ENCODE assay signal across 8 cellular contexts in the genomic region with DNA sequence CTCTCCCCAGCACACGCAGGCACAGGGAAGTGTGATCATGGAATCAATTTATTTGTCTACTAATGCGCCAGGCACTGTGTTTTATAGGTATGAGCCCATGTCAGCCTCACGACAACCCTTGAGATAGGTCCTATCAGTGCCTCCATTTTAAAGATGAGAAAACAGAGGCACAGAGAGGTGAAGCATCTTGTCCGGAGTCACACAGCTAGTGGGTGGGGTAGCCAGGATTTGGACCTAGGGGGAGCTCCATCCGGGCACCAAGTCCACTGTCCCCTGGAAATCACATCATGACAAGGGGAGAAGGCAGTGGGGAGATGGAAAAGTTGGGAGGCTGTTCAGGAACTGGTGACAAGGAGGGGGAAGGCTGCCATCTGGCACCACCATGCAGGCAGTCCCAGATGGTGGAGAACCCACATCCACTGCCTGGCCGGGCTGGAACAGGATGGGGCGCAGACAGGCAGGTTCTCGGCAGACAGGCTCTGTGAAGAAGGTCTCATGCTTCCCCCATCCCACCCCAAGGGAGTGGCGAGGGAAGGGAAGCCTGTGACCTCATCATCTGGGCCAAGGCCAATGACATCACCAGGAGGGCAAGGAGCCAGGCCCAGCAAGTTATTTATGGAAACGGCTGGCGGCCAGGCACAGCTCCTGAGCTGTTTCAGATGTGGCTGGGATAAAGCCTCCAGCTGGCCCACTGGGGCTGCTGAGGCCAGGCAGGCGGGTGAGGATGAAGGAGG.
DNase-seq lines count a peak whose midpoint lies in the region; ATAC-seq, FAIRE-seq and TF ChIP-seq lines count a peak whose summit lies in the region.

No MANE protein-coding gene starts in this region.

- intact Hi-C loops in posterior vena cava (cut with DNase I) = no loop called here
- intact Hi-C loops in activated CD8-positive, alpha-beta T cell treated with anti-CD3 and anti-CD28 coated beads for 36 hours (cut with micrococcal nuclease) = no loop called here

- no peak overlapping the region for H3K27ac Mint-ChIP-seq in activated CD8-positive, alpha-beta T cell treated with anti-CD3 and anti-CD28 coated beads for 36 hours

- no peaks in the 10 kb centered on the region for H3K9me3 Mint-ChIP-seq in activated CD8-positive, alpha-beta T cell treated with anti-CD3 and anti-CD28 coated beads for 36 hours
- H3K9me3 Mint-ChIP-seq in activated T-cell treated with anti-CD3 and anti-CD28 coated beads, Interleukin-2, amount 50 U/mL, for 4 hours = no peaks in the 10 kb centered on the region

- FAIRE-seq in RCC 7860 (lab: Jason Lieb, UNC) = no peak
- FAIRE-seq in frontal cortex (lab: Jason Lieb, UNC) = peak; percentile 45

- H3K27me3 Mint-ChIP-seq in activated CD8-positive, alpha-beta T cell treated with anti-CD3 and anti-CD28 coated beads for 36 hours = no peaks in the 10 kb centered on the region
- peaks cover 2% of the 10 kb centered on the region for H3K27me3 Mint-ChIP-seq in activated T-cell treated with anti-CD3 and anti-CD28 coated beads, Interleukin-2, amount 50 U/mL, for 4 hours (ENCODE audit: low read depth)

- CTCF ChIA-PET in activated CD8-positive, alpha-beta T cell treated with anti-CD3 and anti-CD28 coated beads for 36 hours (lab: Charles Lee) = no interaction called here

- no peaks in the 10 kb centered on the region for H3K36me3 Mint-ChIP-seq in activated CD8-positive, alpha-beta T cell treated with anti-CD3 and anti-CD28 coated beads for 36 hours (ENCODE audit: low read depth)
- no peaks in the 10 kb centered on the region for H3K36me3 Mint-ChIP-seq in activated T-cell treated with anti-CD3 and anti-CD28 coated beads, Interleukin-2, amount 50 U/mL, for 4 hours (ENCODE audit: insufficient read depth)

- DNase-seq in GM03348 (ENCODE audit: low spot score) (peak; percentile 78), RCC 7860 (ENCODE audit: low spot score) (peak; percentile 18), frontal cortex (ENCODE audit: low spot score in 2 of 2) (peak; percentile 53 to 75), posterior vena cava (ENCODE audit: low spot score) (peak; percentile 93), NK-92 (lab: John Stamatoyannopoulos, UW; ENCODE audit: unreplicated experiment) (no peak)
- no peak for DNase-seq in activated CD8-positive, alpha-beta T cell treated with anti-CD3 and anti-CD28 coated beads for 36 hours
- DNase-seq in activated T-cell treated with anti-CD3 and anti-CD28 coated beads, Interleukin-2, amount 50 U/mL, for 4 hours = no peak

- POLR2A ChIA-PET in activated CD8-positive, alpha-beta T cell treated with anti-CD3 and anti-CD28 coated beads for 36 hours (lab: Charles Lee) = no interaction called here

- H3K4me3 Mint-ChIP-seq in activated CD8-positive, alpha-beta T cell treated with anti-CD3 and anti-CD28 coated beads for 36 hours = no peak overlapping the region
- no peak overlapping the region for H3K4me3 Mint-ChIP-seq in activated T-cell treated with anti-CD3 and anti-CD28 coated beads, Interleukin-2, amount 50 U/mL, for 4 hours

- TF ChIP-seq CTCF in activated CD8-positive, alpha-beta T cell treated with anti-CD3 and anti-CD28 coated beads for 36 hours (IDR thresholded peaks at IDR 0.05) = no peak

- no peaks in the 10 kb centered on the region for H3K4me1 Mint-ChIP-seq in activated CD8-positive, alpha-beta T cell treated with anti-CD3 and anti-CD28 coated beads for 36 hours (ENCODE audit: low read depth)
- no peaks in the 10 kb centered on the region for H3K4me1 Mint-ChIP-seq in activated T-cell treated with anti-CD3 and anti-CD28 coated beads, Interleukin-2, amount 50 U/mL, for 4 hours (ENCODE audit: low read depth)

- no peak for ATAC-seq in HG03460 (IDR thresholded peaks at IDR 0.05; ENCODE audit: unreplicated experiment)
- ATAC-seq in activated CD8-positive, alpha-beta T cell treated with anti-CD3 and anti-CD28 coated beads for 36 hours = no peak
- ATAC-seq in activated T-cell treated with anti-CD3 and anti-CD28 coated beads, Interleukin-2, amount 50 U/mL, for 4 hours = no peak

Comparison
In these comparisons a context has a peak if more than half of its experiments do, and no peak if none do; other contexts are left out.
1. DNase-seq: peak in GM03348 (single experiment), RCC 7860 (single experiment), frontal cortex (2 of 2) and posterior vena cava (single experiment); none in NK-92 (single experiment), activated CD8-positive, alpha-beta T cell treated with anti-CD3 and anti-CD28 coated beads for 36 hours (single experiment) and activated T-cell treated with anti-CD3 and anti-CD28 coated beads, Interleukin-2, amount 50 U/mL, for 4 hours (single experiment).